Comparison of ENCODE assay signal across 8 cellular contexts in the genomic region with DNA sequence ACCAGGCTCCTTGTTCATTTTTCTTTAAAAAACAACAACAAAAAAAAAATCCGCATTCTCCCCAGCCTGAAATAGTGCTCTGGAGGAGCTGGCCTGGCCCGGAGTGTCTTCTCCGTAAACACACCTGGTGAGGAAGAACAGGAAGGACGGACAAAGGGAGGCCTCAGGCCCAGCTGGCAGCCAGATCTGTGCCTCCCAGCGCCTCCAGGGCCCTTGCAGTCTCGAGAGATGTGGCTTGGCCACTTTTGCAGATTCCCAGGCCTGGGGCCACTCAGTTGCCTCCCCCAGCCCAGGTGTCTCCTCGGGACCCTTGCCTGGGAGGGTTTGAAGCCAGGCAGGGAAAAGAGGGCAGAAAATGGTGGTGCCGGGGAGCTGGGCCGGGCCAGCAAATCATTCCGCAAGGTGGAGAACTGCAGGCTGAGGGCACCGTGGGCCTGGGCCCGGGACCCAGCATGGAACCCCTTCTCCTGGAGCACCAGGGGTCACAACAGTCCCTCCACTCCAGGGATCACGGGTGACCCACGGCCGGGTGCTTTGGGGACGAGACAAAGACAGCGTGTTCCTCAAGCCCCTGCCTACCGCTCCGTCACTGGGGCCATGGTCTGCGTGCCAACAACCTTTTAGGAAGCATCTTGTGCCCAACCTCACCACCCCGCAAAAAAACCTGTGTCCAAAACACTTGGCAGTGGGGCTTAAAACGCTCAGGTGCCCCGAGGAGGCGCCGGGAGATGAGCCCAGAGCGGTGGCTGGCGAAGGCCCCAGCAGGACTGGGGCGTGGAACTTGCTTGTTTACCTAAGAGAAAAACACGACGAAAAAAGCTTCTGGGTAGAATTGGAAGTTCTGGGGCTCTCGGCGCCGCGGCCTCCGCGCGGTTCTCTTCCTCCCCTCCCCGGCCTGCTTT.
DNase-seq lines count a peak whose midpoint lies in the region; ATAC-seq and TF ChIP-seq lines count a peak whose summit lies in the region.

No MANE protein-coding gene starts in this region.

- no peaks in the 10 kb centered on the region for H3K9me3 ChIP-seq in HUES48 (ENCODE audit: control insufficient read depth, insufficient read depth, low read length)
- H3K9me3 ChIP-seq in heart left ventricle: no peaks in the 10 kb centered on the region

- ATAC-seq in activated naive CD4-positive, alpha-beta T cell treated with anti-CD3 and anti-CD28 coated beads, Interleukin-2, amount 50 U/mL, for 72 hours: peak; percentile 52
- ATAC-seq in heart left ventricle (peak; percentile 6 to 32 (median 10)), GM18909 (IDR thresholded peaks at IDR 0.05; ENCODE audit: poor library complexity, unreplicated experiment) (no peak), HG03432 (IDR thresholded peaks at IDR 0.05; ENCODE audit: unreplicated experiment) (no peak)

- peaks cover 11% of the 10 kb centered on the region for H3K4me1 ChIP-seq in HUES48 (ENCODE audit: control insufficient read depth, insufficient read depth, low read length)
- H3K4me1 ChIP-seq in heart left ventricle: peaks cover 0 to 81% (median 57%) of the 10 kb centered on the region in 12 donors

- no peaks in the 10 kb centered on the region for H3K36me3 ChIP-seq in HUES48 (ENCODE audit: control insufficient read depth, insufficient read depth, low read length)
- no peaks in the 10 kb centered on the region for H3K36me3 ChIP-seq in heart left ventricle

- TF ChIP-seq POLR2A in heart left ventricle (IDR thresholded peaks at IDR 0.05): no peak

- peak overlapping the region; percentile 89 to 93 for H3K27ac Mint-ChIP-seq in activated naive CD4-positive, alpha-beta T cell treated with anti-CD3 and anti-CD28 coated beads, Interleukin-2, amount 50 U/mL, for 72 hours

- 0 out of 2 replicates have a peak overlapping the region, but pooled peaks have one; percentile 14 for H3K9ac ChIP-seq in HUES48 (ENCODE audit: low read depth, low read length)

- WGBS in heart left ventricle, 4 donors: 14 to 25% (median 22%) methylated on average over 24 to 38 of the region's 38 CpGs

- peaks cover 6 to 11% of the 10 kb centered on the region in 2 donors for H3K36me3 Mint-ChIP-seq in activated naive CD4-positive, alpha-beta T cell treated with anti-CD3 and anti-CD28 coated beads, Interleukin-2, amount 50 U/mL, for 72 hours

- H3K27me3 ChIP-seq in HUES48 (ENCODE audit: control insufficient read depth, insufficient read depth, low read length): peaks cover 28% of the 10 kb centered on the region
- no peaks in the 10 kb centered on the region for H3K27me3 ChIP-seq in heart left ventricle

- TF ChIP-seq CTCF in 22Rv1 (IDR thresholded peaks at IDR 0.05): no peak
- no peak for TF ChIP-seq CTCF in heart left ventricle (IDR thresholded peaks at IDR 0.05)

- peak overlapping the region; percentile 100 for H3K27ac ChIP-seq in 22Rv1
- H3K27ac ChIP-seq in HUES48 (ENCODE audit: low read depth, low read length): no peak overlapping the region
- peak overlapping the region; percentile 91 to 100 (median 95) for H3K27ac ChIP-seq in heart left ventricle

- intact Hi-C loops in heart left ventricle (cut with DNase I) (loop anchor here in 1 of 10 donors (1.0 kb wide), 1 partner anchor 26 kb away; no protein-coding TSS in a partner anchor), posterior vena cava (cut with DNase I) (no loop called here)

- peak overlapping the region; percentile 61 for H3K4me3 ChIP-seq in HUES48 (ENCODE audit: low read depth, low read length)
- peak overlapping the region; percentile 32 to 75 (median 62) for H3K4me3 ChIP-seq in heart left ventricle

- no peaks in the 10 kb centered on the region for H3K9me3 Mint-ChIP-seq in activated naive CD4-positive, alpha-beta T cell treated with anti-CD3 and anti-CD28 coated beads, Interleukin-2, amount 50 U/mL, for 72 hours

- peak in 1 of 2 donors; percentile 42 for DNase-seq in activated naive CD4-positive, alpha-beta T cell treated with anti-CD3 and anti-CD28 coated beads, Interleukin-2, amount 50 U/mL, for 72 hours (ENCODE audit: low spot score in 2 of 2)
- DNase-seq in heart left ventricle: peak in 2 of 5 donors; percentile 40 to 51
- peak; percentile 82 for DNase-seq in posterior vena cava (ENCODE audit: low spot score)
- DNase-seq in NCI-H524 (lab: John Stamatoyannopoulos, UW): no peak

Comparison
In these comparisons a context has a peak if more than half of its experiments do, and no peak if none do; other contexts are left out.
1. ATAC-seq: peak in activated naive CD4-positive, alpha-beta T cell treated with anti-CD3 and anti-CD28 coated beads, Interleukin-2, amount 50 U/mL, for 72 hours (2 of 2) and heart left ventricle (4 of 4); none in GM18909 (single experiment) and HG03432 (single experiment).